ENCODE assay signal across 8 cellular contexts in genomic region chr1:966135-966602, GRCh38. TPM values are rescaled to one million over a fixed set of nuclear protein-coding genes. Genes with fewer than 3 reads are reported as not detected.
DNase-seq lines count a peak whose midpoint lies in the region; ATAC-seq and TF ChIP-seq lines count a peak whose summit lies in the region.

A gene with protein sequence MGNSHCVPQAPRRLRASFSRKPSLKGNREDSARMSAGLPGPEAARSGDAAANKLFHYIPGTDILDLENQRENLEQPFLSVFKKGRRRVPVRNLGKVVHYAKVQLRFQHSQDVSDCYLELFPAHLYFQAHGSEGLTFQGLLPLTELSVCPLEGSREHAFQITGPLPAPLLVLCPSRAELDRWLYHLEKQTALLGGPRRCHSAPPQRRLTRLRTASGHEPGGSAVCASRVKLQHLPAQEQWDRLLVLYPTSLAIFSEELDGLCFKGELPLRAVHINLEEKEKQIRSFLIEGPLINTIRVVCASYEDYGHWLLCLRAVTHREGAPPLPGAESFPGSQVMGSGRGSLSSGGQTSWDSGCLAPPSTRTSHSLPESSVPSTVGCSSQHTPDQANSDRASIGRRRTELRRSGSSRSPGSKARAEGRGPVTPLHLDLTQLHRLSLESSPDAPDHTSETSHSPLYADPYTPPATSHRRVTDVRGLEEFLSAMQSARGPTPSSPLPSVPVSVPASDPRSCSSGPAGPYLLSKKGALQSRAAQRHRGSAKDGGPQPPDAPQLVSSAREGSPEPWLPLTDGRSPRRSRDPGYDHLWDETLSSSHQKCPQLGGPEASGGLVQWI (plus strand): TSS chr1:966482. CDS start chr1:966532, 50 bp downstream.

- H3K4me1 ChIP-seq in Karpas-422 (ENCODE audit: low read length) (peaks cover 16% of the 10 kb centered on the region), adipocyte (ENCODE audit: control insufficient read depth, insufficient read depth, low read length) (no peaks in the 10 kb centered on the region), subcutaneous abdominal adipose tissue (ENCODE audit: control insufficient read depth in 5 of 5, insufficient read depth in 5 of 5, low read length in 5 of 5) (peaks cover 0 to 25% (median 22%) of the 10 kb centered on the region in 5 donors)

- H3K27ac ChIP-seq in Karpas-422 (ENCODE audit: low read length) (no peak within 1 kb of the TSS), subcutaneous abdominal adipose tissue (ENCODE audit: low read depth, low read length) (no peak within 1 kb of the TSS)

- peak; percentile 42 for ATAC-seq in GM19351 (IDR thresholded peaks at IDR 0.05; ENCODE audit: unreplicated experiment)

- CTCF ChIA-PET in AG04449 (lab: Yijun Ruan, JAX) = interaction anchor here (0.6 to 2.2 kb wide), 6 partner anchors 10 to 98 kb away, joined by 3 to 13 read pairs (median 4); no protein-coding TSS in a partner anchor

- H3K27me3 ChIP-seq in Karpas-422 (ENCODE audit: low read length) (no peaks in the 10 kb centered on the region), adipocyte (replicated peaks; ENCODE audit: control insufficient read depth, insufficient read depth, low read length) (peaks cover 23% of the 10 kb centered on the region), subcutaneous abdominal adipose tissue (ENCODE audit: control insufficient read depth in 5 of 5, insufficient read depth in 4 of 5, low read length in 5 of 5) (peaks cover 24 to 36% (median 29%) of the 10 kb centered on the region in 5 donors)

- no peaks in the 10 kb centered on the region for H3K79me2 ChIP-seq in Karpas-422 (ENCODE audit: low read length)

- H3K4me3 ChIP-seq in AG04449 (ENCODE audit: low read depth, low read length) = peak within 1 kb of the TSS; percentile 72
- H3K4me3 ChIP-seq in Karpas-422 (ENCODE audit: low read length) = peak within 1 kb of the TSS; percentile 71
- peak within 1 kb of the TSS; percentile 82 for H3K4me3 ChIP-seq in adipocyte (ENCODE audit: low read length)
- peak within 1 kb of the TSS in 4 of 5 donors; percentile 70 to 81 (median 78) for H3K4me3 ChIP-seq in subcutaneous abdominal adipose tissue (ENCODE audit: low read depth in 1 of 5, low read length in 5 of 5)

- H3K36me3 ChIP-seq in Karpas-422 (ENCODE audit: insufficient read depth, low read length) = no peaks in the 10 kb centered on the region
- no peaks in the 10 kb centered on the region for H3K36me3 ChIP-seq in adipocyte (ENCODE audit: control insufficient read depth, insufficient read depth, low read length, severe bottlenecking)
- H3K36me3 ChIP-seq in subcutaneous abdominal adipose tissue (ENCODE audit: control insufficient read depth in 5 of 5, insufficient read depth in 5 of 5, low read length in 5 of 5) = peaks cover 0 to 19% (median 2%) of the 10 kb centered on the region in 5 donors

- peak within 1 kb of the TSS; percentile 60 for H3K9ac ChIP-seq in Karpas-422 (ENCODE audit: low read length)
- peak within 1 kb of the TSS; percentile 76 for H3K9ac ChIP-seq in adipocyte (ENCODE audit: low read length)
- H3K9ac ChIP-seq in subcutaneous abdominal adipose tissue (ENCODE audit: low read length in 5 of 5) = peak within 1 kb of the TSS in 4 of 5 donors; percentile 48 to 74 (median 66)

- no peak for DNase-seq in AG04449 (ENCODE audit: low read depth, low spot score)
- no peak for DNase-seq in Karpas-422
- DNase-seq in adipocyte (ENCODE audit: low read depth) = no peak
- peak; percentile 88 for DNase-seq in islet precursor cell
- DNase-seq in SK-N-DZ (ENCODE audit: low spot score) = no peak
- DNase-seq in occipital lobe (lab: John Stamatoyannopoulos, UW) = no peak

- TF ChIP-seq CTCF in AG04449 (IDR thresholded peaks at IDR 0.05; ENCODE audit: insufficient read depth, low read length, missing control alignments) = no peak

- H3K4me2 ChIP-seq in Karpas-422 (ENCODE audit: low read depth, low read length, poor library complexity, severe bottlenecking) = peak within 1 kb of the TSS; percentile 89

- POLR2A ChIA-PET in AG04449 (lab: Yijun Ruan, JAX) = interaction anchor here (0.8 to 2.3 kb wide), 3 partner anchors 10 to 58 kb away, joined by 4 to 8 read pairs (median 5); no protein-coding TSS in a partner anchor

- no peaks in the 10 kb centered on the region for H4K20me1 ChIP-seq in Karpas-422 (ENCODE audit: insufficient read depth, low read depth, low read length)

- no peaks in the 10 kb centered on the region for H3K9me3 ChIP-seq in Karpas-422 (ENCODE audit: low read length)
- no peaks in the 10 kb centered on the region for H3K9me3 ChIP-seq in adipocyte (ENCODE audit: control insufficient read depth, low read length)
- no peaks in the 10 kb centered on the region for H3K9me3 ChIP-seq in subcutaneous abdominal adipose tissue (ENCODE audit: control insufficient read depth in 5 of 5, low read length in 5 of 5)

- no peaks in the 10 kb centered on the region for H3K9me2 ChIP-seq in Karpas-422 (replicated peaks; ENCODE audit: insufficient read depth, low read length)

- peak within 1 kb of the TSS; percentile 75; the same call in 1 of the 2 replicates for H2AFZ ChIP-seq in Karpas-422 (ENCODE audit: low read length)

RNA-seq across cellular contexts. Expression of the gene that starts here (rescaled TPM):
- 0.72 TPM in 1 of 2 replicates, not detected in the other for total RNA-seq in Karpas-422 (2014; rRNA removed; shearing (Covaris generic); ENCODE audit: low replicate concordance)
- polyA plus RNA-seq in SK-N-DZ (2014; cell fraction: cytosol; rRNA removed) = 0.06 TPM in 1 of 2 replicates, not detected in the other
- polyA plus RNA-seq in SK-N-DZ (2014; cell fraction: nucleus; rRNA removed) = 0.08 and 0.60 TPM in 2 replicates
- total RNA-seq in occipital lobe = not detected
